In genomic region chr1:16889179-16889816, GRCh38 we compare ENCODE assay signal across 8 cellular contexts. TPM values are rescaled to one million over a fixed set of nuclear protein-coding genes. Genes with fewer than 3 reads are reported as not detected.
DNase-seq lines count a peak whose midpoint lies in the region; ATAC-seq, FAIRE-seq and TF ChIP-seq lines count a peak whose summit lies in the region.
"Not testable (repeated sequence)": the region's sequence is repeated elsewhere in the genome, so short reads cannot be mapped to it uniquely, and the experiment has no call there.

No MANE protein-coding gene starts in this region.

- TF ChIP-seq RAD21 in H1 (IDR thresholded peaks at IDR 0.05 in 1 of 2, conservative IDR thresholded peaks at IDR 0.05 in 1 of 2; ENCODE audit: low read depth in 2 of 2, low read length in 2 of 2) = not testable (repeated sequence)

- peak overlapping the region; percentile 94 for H3K27ac Mint-ChIP-seq in T-helper 17 cell

- H3K4me3 Mint-ChIP-seq in T-helper 17 cell = peak overlapping the region; percentile 95

- peak overlapping the region; percentile 52; the same call in 1 of the 2 replicates for H3K9ac ChIP-seq in BLaER1
- peak overlapping the region; percentile 81 for H3K9ac ChIP-seq in HUES6 (ENCODE audit: low read length)
- peak overlapping the region; percentile 45 to 77 (median 64) for H3K9ac ChIP-seq in H1 (replicated peaks in 1 of 4; ENCODE audit: extremely low read depth in 1 of 4, low read depth in 3 of 4, low read length in 3 of 4)

- H4K91ac ChIP-seq in H1 (replicated peaks; ENCODE audit: insufficient read length, low read length) = not testable (repeated sequence)

- peaks cover 23% of the 10 kb centered on the region for H3K4me1 Mint-ChIP-seq in T-helper 17 cell

- peak overlapping the region; percentile 71; the same call in 1 of the 2 replicates for H3K18ac ChIP-seq in H1 (ENCODE audit: extremely low read depth, low read length)

- H2BK15ac ChIP-seq in H1 (ENCODE audit: low read length) = not testable (repeated sequence)

- H3K79me1 ChIP-seq in H1 (ENCODE audit: low read depth, low read length) = not testable (repeated sequence)

- H2BK5ac ChIP-seq in H1 (ENCODE audit: low read depth, low read length) = peak overlapping the region; percentile 66; the same call in 1 of the 2 replicates

- H4K5ac ChIP-seq in H1 (ENCODE audit: insufficient read length, low read depth, low read length) = peak overlapping the region; percentile 91

- POLR2A ChIA-PET in H1 (lab: Charles Lee; ENCODE audit: partially characterized antibody) = interaction anchor here (0.9 to 2.5 kb wide), 6 partner anchors 10 to 268 kb away, joined by 3 to 16 read pairs (median 5); no protein-coding TSS in a partner anchor

- H3K27me3 Mint-ChIP-seq in T-helper 17 cell = peaks cover 38% of the 10 kb centered on the region

- 1% methylated on average over 42 of the region's 45 CpGs; no CpG with 5 or more reads in 1 of the 2 experiments for WGBS in H1 (ENCODE audit: extremely low coverage in 1 of 2, insufficient coverage in 1 of 2, insufficient read length in 1 of 2, insufficient replicate concordance in 2 of 2, low coverage in 1 of 2, low lambda C conversion rate in 2 of 2, missing lambda C conversion rate in 1 of 2), 2 experiments

- peak overlapping the region; percentile 88 for H3K4me2 ChIP-seq in BLaER1
- peak overlapping the region; percentile 81 to 85 for H3K4me2 ChIP-seq in H1 (ENCODE audit: insufficient read depth in 1 of 2, low read depth in 2 of 2, low read length in 2 of 2)

- H3K79me2 ChIP-seq in H1 (ENCODE audit: control insufficient read depth in 1 of 2, insufficient read depth in 2 of 2, low read length in 2 of 2) = not testable (repeated sequence)

- H4K20me1 ChIP-seq in BLaER1; H1 (replicated peaks in 1 of 2; ENCODE audit: control insufficient read depth in 1 of 2, insufficient read depth in 2 of 2, low read length in 2 of 2): not testable (repeated sequence)

- H3K27me3 ChIP-seq in BLaER1 = peaks cover 51% of the 10 kb centered on the region
- H3K27me3 ChIP-seq in HUES6 (ENCODE audit: control insufficient read depth, insufficient read depth, low read length); H1 (replicated peaks in 1 of 4; ENCODE audit: control insufficient read depth in 3 of 4, extremely low read depth in 1 of 4, insufficient read depth in 3 of 4, low read length in 3 of 4): not testable (repeated sequence)

- not testable (repeated sequence) for H2BK120ac ChIP-seq in H1 (replicated peaks; ENCODE audit: low read depth, low read length)

- CTCF ChIA-PET in H1 (lab: Charles Lee; ENCODE audit: partially characterized antibody) = interaction anchor here (0.6 to 2.1 kb wide), 5 partner anchors 8 to 186 kb away, joined by 3 to 7 read pairs (median 5); no protein-coding TSS in a partner anchor

- H3K23me2 ChIP-seq in H1 (ENCODE audit: low read depth, low read length) = not testable (repeated sequence)

- not testable (repeated sequence) for FAIRE-seq in H1 (lab: Jason Lieb, UNC)

- TF ChIP-seq POLR2A in H1 (IDR thresholded peaks at IDR 0.05; ENCODE audit: control extremely low read depth in 1 of 2, low read depth in 2 of 2, low read length in 2 of 2) = peak in 1 of 2 experiments; percentile 30; a peak in 1 of 3 replicates

- H3K23ac ChIP-seq in H1 (ENCODE audit: insufficient read length) = not testable (repeated sequence)

- H2BK12ac ChIP-seq in H1 (ENCODE audit: low read depth, low read length) = not testable (repeated sequence)

- H3K9me3 ChIP-seq in BLaER1; HUES6 (ENCODE audit: control insufficient read depth, insufficient read depth, low read depth, low read length); T-helper 17 cell (ENCODE audit: control insufficient read depth, low read length, poor library complexity, severe bottlenecking); H1 (ENCODE audit: insufficient read depth in 2 of 2, low read depth in 1 of 2, low read length in 1 of 2): not testable (repeated sequence)

- TF ChIP-seq CTCF in H1 (IDR thresholded peaks at IDR 0.05; ENCODE audit: control extremely low read depth in 1 of 3, insufficient read depth in 1 of 3, low read depth in 1 of 3, low read length in 3 of 3); omental fat pad (IDR thresholded peaks at IDR 0.05): not testable (repeated sequence)

- H3K4me1 ChIP-seq in BLaER1 = peaks cover 16% of the 10 kb centered on the region
- H3K4me1 ChIP-seq in HUES6 (ENCODE audit: control insufficient read depth, insufficient read depth, low read length); H1 (replicated peaks in 1 of 4; ENCODE audit: control insufficient read depth in 3 of 4, insufficient read depth in 4 of 4, low read length in 3 of 4): not testable (repeated sequence)

- not testable (repeated sequence) for H3K36me3 ChIP-seq in BLaER1; HUES6 (ENCODE audit: control insufficient read depth, insufficient read depth, low read length); H1 (ENCODE audit: control insufficient read depth in 2 of 4, insufficient read depth in 4 of 4, low read length in 3 of 4)

- peak overlapping the region; percentile 85 for H4K8ac ChIP-seq in H1 (ENCODE audit: extremely low read depth, insufficient read depth, low read length)

- H3K27ac ChIP-seq in BLaER1 = peak overlapping the region; percentile 57
- peak overlapping the region; percentile 64 for H3K27ac ChIP-seq in HUES6 (ENCODE audit: low read depth, low read length)
- H3K27ac ChIP-seq in H1 (ENCODE audit: low read depth, low read length) = peak overlapping the region; percentile 44; the same call in 1 of the 2 replicates

- peak overlapping the region; percentile 82 for H3K56ac ChIP-seq in H1 (replicated peaks; ENCODE audit: insufficient read length, low read depth, low read length)

- H3K4ac ChIP-seq in H1 (replicated peaks; ENCODE audit: insufficient read length, low read depth, low read length) = not testable (repeated sequence)

- ATAC-seq in T-helper 17 cell (peak; percentile 80), omental fat pad (ENCODE audit: low FRiP score) (peak; percentile 97)

- TF ChIP-seq EP300 in H1 (IDR thresholded peaks at IDR 0.05; ENCODE audit: borderline replicate concordance in 1 of 2, low read depth in 2 of 2, low read length in 2 of 2) = not testable (repeated sequence)

- H3K14ac ChIP-seq in H1 (ENCODE audit: insufficient read length) = not testable (repeated sequence)

- peak overlapping the region; percentile 65 for H3K4me3 ChIP-seq in BLaER1
- peak overlapping the region; percentile 79 for H3K4me3 ChIP-seq in HUES6 (ENCODE audit: low read depth, low read length)
- peak overlapping the region; percentile 73 to 85 (median 77) for H3K4me3 ChIP-seq in H1 (ENCODE audit: extremely low read depth in 1 of 4, insufficient read depth in 2 of 4, low read depth in 3 of 4, low read length in 4 of 4)

- H2AFZ ChIP-seq in H1 (ENCODE audit: low read length) = peak overlapping the region; percentile 9; the same call in 1 of the 2 replicates

- H2BK20ac ChIP-seq in H1 (ENCODE audit: low read length) = not testable (repeated sequence)

- not testable (repeated sequence) for H2AK5ac ChIP-seq in H1 (ENCODE audit: low read depth, low read length)

- H3K36me3 Mint-ChIP-seq in T-helper 17 cell (ENCODE audit: low read depth) = not testable (repeated sequence)

- peak in 2 of 3 donors; percentile 22 to 37 for DNase-seq in T-helper 17 cell
- DNase-seq in activated gamma-delta T cell (lab: John Stamatoyannopoulos, UW) = peak; percentile 29
- DNase-seq in H1 (ENCODE audit: low read depth in 1 of 2, low spot score in 2 of 2) = peak; percentile 81 to 92
- peak; percentile 84 for DNase-seq in iPS-NIHi11 (ENCODE audit: low spot score)
- peak; percentile 62 for DNase-seq in omental fat pad (ENCODE audit: low spot score)
- DNase-seq in stimulated activated CD8-positive, alpha-beta memory T cell treated with anti-CD3 and anti-CD28 coated beads, Interleukin-4, amount 100 ng/mL, for 48 hours = peak; percentile 90

TF ChIP-seq in H1, 55 proteins besides CTCF, POLR2A, EP300 and RAD21 (continues in another document):
- peak; percentile 98 for TF ChIP-seq CEBPB (IDR thresholded peaks at IDR 0.05; ENCODE audit: low read depth, low read length)
- TF ChIP-seq KDM4A (IDR thresholded peaks at IDR 0.05; ENCODE audit: low read depth, low read length, severe bottlenecking) = peak; percentile 76
- TF ChIP-seq TBP (IDR thresholded peaks at IDR 0.05; ENCODE audit: low read depth, low read length) = peak; percentile 98
- TF ChIP-seq TAF1 (IDR thresholded peaks at IDR 0.05; ENCODE audit: low read depth, low read length) = peak; percentile 52
- peak; percentile 20 for TF ChIP-seq NANOG (IDR thresholded peaks at IDR 0.05; ENCODE audit: insufficient read depth, low read depth, low read length, poor library complexity, severe bottlenecking)
- 0 out of 4 replicates have a peak, but pooled peaks of 1 of the 2 experiments have one; percentile 14 for TF ChIP-seq SIN3A (conservative IDR thresholded peaks at IDR 0.05 in 1 of 2, IDR thresholded peaks at IDR 0.05 in 1 of 2; ENCODE audit: low read depth in 1 of 2, low read length in 2 of 2)

RNA-seq across cellular contexts. Expression of gene RNU1-2, which starts 6.5 kb away (rescaled TPM):
- 1,000 to 10,000 TPM; 3,182 to 3,922 TPM for total RNA-seq in T-helper 17 cell
- total RNA-seq in H1 (2021; fragmentation: NEBNext Ultra II Directional; extraction: Animal tissue kit (Norgen Biotek cat#: 25700)) = 1,303 and 1,497 TPM in 2 replicates
- polyA plus RNA-seq in H1 (2011; rRNA removed) = under 0.01 and 145 TPM in 2 replicates
- under 0.01 TPM for polyA plus RNA-seq in H1 (2011; cell fraction: cytosol; rRNA removed)
- under 0.01 TPM for polyA plus RNA-seq in H1 (2011; cell fraction: nucleus; rRNA removed)
- 20.3 to 94.3 TPM in 2 of 4 replicates, not detected in the others for polyA plus RNA-seq in H1 (2012, experiment 1 of 2)
- polyA plus RNA-seq in H1 (2012, experiment 2 of 2) = not detected
- polyA plus RNA-seq in H1 (2013, experiment 1 of 2) = not detected
- polyA plus RNA-seq in H1 (2013, experiment 2 of 2) = not detected
- polyA minus RNA-seq in H1 (2011; rRNA and poly(A)+ RNA removed) = 10,411 and 22,262 TPM in 2 replicates
- polyA minus RNA-seq in H1 (2011; cell fraction: cytosol; rRNA and poly(A)+ RNA removed) = 59,319 TPM
- 43,973 TPM for polyA minus RNA-seq in H1 (2011; cell fraction: nucleus; rRNA and poly(A)+ RNA removed)
- under 1 TPM; under 0.01 TPM for total RNA-seq in omental fat pad

RNA-seq across cellular contexts. Expression of gene CROCC, which starts 32.4 kb away (rescaled TPM):
- total RNA-seq in T-helper 17 cell (10 to 100 TPM; 52.4 to 55.9 TPM), omental fat pad (10 to 100 TPM; 10.9 to 24.1 (median 14.0) TPM)
- total RNA-seq in H1 (2021; fragmentation: NEBNext Ultra II Directional; extraction: Animal tissue kit (Norgen Biotek cat#: 25700)) = 39.5 and 42.3 TPM in 2 replicates
- 12.1 and 24.9 TPM in 2 replicates for polyA plus RNA-seq in H1 (2011; rRNA removed)
- 35.6 TPM for polyA plus RNA-seq in H1 (2011; cell fraction: cytosol; rRNA removed)
- polyA plus RNA-seq in H1 (2011; cell fraction: nucleus; rRNA removed) = 147 TPM
- 32.4 to 53.1 TPM (median 44.9 TPM) in 4 replicates for polyA plus RNA-seq in H1 (2012, experiment 1 of 2)
- polyA plus RNA-seq in H1 (2012, experiment 2 of 2) = 16.9 TPM
- polyA plus RNA-seq in H1 (2013, experiment 1 of 2) = 20.0 TPM
- 18.9 TPM for polyA plus RNA-seq in H1 (2013, experiment 2 of 2)
- 13.7 and 18.3 TPM in 2 replicates for polyA minus RNA-seq in H1 (2011; rRNA and poly(A)+ RNA removed)
- polyA minus RNA-seq in H1 (2011; cell fraction: cytosol; rRNA and poly(A)+ RNA removed) = 29.4 TPM
- polyA minus RNA-seq in H1 (2011; cell fraction: nucleus; rRNA and poly(A)+ RNA removed) = 44.5 TPM

Comparison
In these comparisons a context has a peak if more than half of its experiments do, and no peak if none do; other contexts are left out.
1. Peak in every context shown above with its lines: DNase-seq, ATAC-seq, H3K4me3 ChIP-seq and H3K27ac ChIP-seq.
2. DNase-seq: peak in every context shown above with its lines; median percentile 90 in stimulated activated CD8-positive, alpha-beta memory T cell treated with anti-CD3 and anti-CD28 coated beads, Interleukin-4, amount 100 ng/mL, for 48 hours; 86 in H1; 84 in iPS-NIHi11; 62 in omental fat pad; 30 in T-helper 17 cell; 29 in activated gamma-delta T cell.
3. RNA of gene RNU1-2, which starts 6.5 kb away (total RNA-seq): 3,182 to 3,922 TPM in T-helper 17 cell and 1,303 to 1,497 TPM in H1; under 0.01 TPM in omental fat pad; every median in the first group is over 1,000 times any median in the second.